Comparison of ENCODE assay signal across 8 cellular contexts in genomic region chr12:49018282-49019119, GRCh38. TPM values are rescaled to one million over a fixed set of nuclear protein-coding genes. Genes with fewer than 3 reads are reported as not detected.
DNase-seq lines count a peak whose midpoint lies in the region; ATAC-seq and TF ChIP-seq lines count a peak whose summit lies in the region.

TSS of gene PRKAG1 (minus strand) at chr12:49018776. CDS start at chr12:49018740, 36 bp downstream.

- H3K36me3 ChIP-seq in Caco-2 (ENCODE audit: control insufficient read depth, insufficient read depth, low read length): no peaks in the 10 kb centered on the region

- no peaks in the 10 kb centered on the region for H3K9me3 ChIP-seq in Caco-2

- POLR2A ChIA-PET in Caco-2 (lab: Charles Lee): interaction anchor here (0.8 to 1.0 kb wide), 3 partner anchors 21 to 61 kb away, joined by 3 to 6 read pairs (median 5); partner anchors contain the start of genes ARF3 and RHEBL1
- POLR2A ChIA-PET in activated CD8-positive, alpha-beta memory T cell treated with anti-CD3 and anti-CD28 coated beads for 36 hours (lab: Charles Lee): interaction anchor here (0.6 to 1.0 kb wide), 2 partner anchors 37 to 217 kb away, joined by 3 to 7 read pairs; no protein-coding TSS in a partner anchor

- peak; percentile 40 to 77 for TF ChIP-seq CTCF in Caco-2 (IDR thresholded peaks at IDR 0.05; ENCODE audit: insufficient read depth in 1 of 2, low read depth in 1 of 2, low read length in 1 of 2, severe bottlenecking in 1 of 2, unreplicated experiment in 1 of 2)

- DNase-seq in Caco-2 (peak; percentile 97 to 98), HT1080 (ENCODE audit: low read depth) (peak; percentile 96), NOMO-1 (lab: John Stamatoyannopoulos, UW; ENCODE audit: unreplicated experiment in 2 of 2) (peak; percentile 96 to 98), memory B cell (ENCODE audit: low spot score in 2 of 2) (peak; percentile 96)
- peak; percentile 97 to 98 (median 98) for DNase-seq in effector memory CD8-positive, alpha-beta T cell
- DNase-seq in stimulated activated CD8-positive, alpha-beta memory T cell treated with anti-CD3 and anti-CD28 coated beads, Interleukin-12 subunit alpha, Interleukin-12 subunit beta, amount 100 ng/mL, for 24 hours (ENCODE audit: extremely low read depth): peak; percentile 90

- intact Hi-C loops in Caco-2 (cut with micrococcal nuclease; ENCODE audit: unreplicated experiment): loop anchor here (1.0 kb wide), 2 partner anchors 23 to 61 kb away; partner anchors contain the start of gene ARF3

- peak within 1 kb of the TSS; percentile 91 for H3K4me3 Mint-ChIP-seq in Caco-2 (ENCODE audit: unreplicated experiment)
- peak within 1 kb of the TSS; percentile 94 for H3K4me3 Mint-ChIP-seq in effector memory CD8-positive, alpha-beta T cell
- peak within 1 kb of the TSS; percentile 97 for H3K4me3 Mint-ChIP-seq in memory B cell

- BruUV-seq in Caco-2 (replicated peaks; lab: Mats Ljungman, UMichigan): TSS peak; percentile 48

- ATAC-seq in GM21360 (IDR thresholded peaks at IDR 0.05; ENCODE audit: unreplicated experiment) (peak; percentile 78), memory B cell (ENCODE audit: low read depth) (peak; percentile 88)
- ATAC-seq in effector memory CD8-positive, alpha-beta T cell (replicated peaks): peak; percentile 85

- H3K4me3 ChIP-seq in Caco-2 (ENCODE audit: low read depth, low read length): peak within 1 kb of the TSS; percentile 73

- H3K4me1 Mint-ChIP-seq in Caco-2 (ENCODE audit: low read depth, unreplicated experiment): peaks cover 19% of the 10 kb centered on the region
- H3K4me1 Mint-ChIP-seq in effector memory CD8-positive, alpha-beta T cell (ENCODE audit: low read depth in 2 of 2): peaks cover 29 to 38% of the 10 kb centered on the region in 2 donors
- H3K4me1 Mint-ChIP-seq in memory B cell: peaks cover 24% of the 10 kb centered on the region

- peak within 1 kb of the TSS; percentile 98 for H3K27ac Mint-ChIP-seq in Caco-2 (ENCODE audit: unreplicated experiment)
- H3K27ac Mint-ChIP-seq in effector memory CD8-positive, alpha-beta T cell: peak within 1 kb of the TSS; percentile 100
- peak within 1 kb of the TSS; percentile 100 for H3K27ac Mint-ChIP-seq in memory B cell

- CTCF ChIA-PET in Caco-2 (lab: Charles Lee): interaction anchor here (0.6 to 2.1 kb wide), 12 partner anchors 13 to 328 kb away, joined by 3 to 33 read pairs (median 5); partner anchors contain the start of genes ARF3, DDN, DNAJC22 and RHEBL1
- CTCF ChIA-PET in activated CD8-positive, alpha-beta memory T cell treated with anti-CD3 and anti-CD28 coated beads for 36 hours (lab: Charles Lee): interaction anchor here (0.6 to 2.2 kb wide), 12 partner anchors 15 to 379 kb away, joined by 3 to 7 read pairs (median 4); partner anchors contain the start of genes DDN, KMT2D and WNT1

- 0 out of 2 replicates have a peak, but pooled peaks cover 4% of the 10 kb centered on the region for H3K4me1 ChIP-seq in Caco-2

- H3K36me3 Mint-ChIP-seq in Caco-2 (ENCODE audit: insufficient read depth, unreplicated experiment) (peaks cover 67% of the 10 kb centered on the region), memory B cell (peaks cover 22% of the 10 kb centered on the region)
- H3K36me3 Mint-ChIP-seq in effector memory CD8-positive, alpha-beta T cell (ENCODE audit: insufficient read depth): peaks cover 54% of the 10 kb centered on the region

- no peaks in the 10 kb centered on the region for H3K27me3 ChIP-seq in Caco-2 (replicated peaks; ENCODE audit: control insufficient read depth, insufficient read depth, low read length)

- no peaks in the 10 kb centered on the region for H3K27me3 Mint-ChIP-seq in Caco-2 (ENCODE audit: insufficient read depth, unreplicated experiment)
- H3K27me3 Mint-ChIP-seq in effector memory CD8-positive, alpha-beta T cell: no peaks in the 10 kb centered on the region
- H3K27me3 Mint-ChIP-seq in memory B cell: no peaks in the 10 kb centered on the region

- H3K9me3 Mint-ChIP-seq in Caco-2 (ENCODE audit: unreplicated experiment): no peaks in the 10 kb centered on the region
- H3K9me3 Mint-ChIP-seq in effector memory CD8-positive, alpha-beta T cell: no peaks in the 10 kb centered on the region
- H3K9me3 Mint-ChIP-seq in memory B cell: no peaks in the 10 kb centered on the region

RNA-seq across cellular contexts. Expression of gene PRKAG1, which starts in this region (rescaled TPM):
- total RNA-seq in Caco-2 (2022): 60.3 and 61.4 TPM in 2 replicates
- total RNA-seq in HT1080 (2014; rRNA removed; shearing (Covaris generic)): 101 and 104 TPM in 2 replicates
- 124 and 126 TPM in 2 replicates for polyA plus RNA-seq in HT1080 (2015; cell fraction: cytosol; rRNA removed)
- polyA plus RNA-seq in HT1080 (2015; cell fraction: nucleus; rRNA removed): 135 and 155 TPM in 2 replicates
- 10 to 100 TPM; 69.4 to 70.0 TPM for total RNA-seq in activated CD8-positive, alpha-beta memory T cell treated with anti-CD3 and anti-CD28 coated beads for 36 hours

Comparison
In these comparisons a context has a peak if more than half of its experiments do, and no peak if none do; other contexts are left out.
1. Peak in every context shown above with its lines: DNase-seq, ATAC-seq and H3K4me3 ChIP-seq.